ENCODE assay signal across 1 cellular context in the genomic region with DNA sequence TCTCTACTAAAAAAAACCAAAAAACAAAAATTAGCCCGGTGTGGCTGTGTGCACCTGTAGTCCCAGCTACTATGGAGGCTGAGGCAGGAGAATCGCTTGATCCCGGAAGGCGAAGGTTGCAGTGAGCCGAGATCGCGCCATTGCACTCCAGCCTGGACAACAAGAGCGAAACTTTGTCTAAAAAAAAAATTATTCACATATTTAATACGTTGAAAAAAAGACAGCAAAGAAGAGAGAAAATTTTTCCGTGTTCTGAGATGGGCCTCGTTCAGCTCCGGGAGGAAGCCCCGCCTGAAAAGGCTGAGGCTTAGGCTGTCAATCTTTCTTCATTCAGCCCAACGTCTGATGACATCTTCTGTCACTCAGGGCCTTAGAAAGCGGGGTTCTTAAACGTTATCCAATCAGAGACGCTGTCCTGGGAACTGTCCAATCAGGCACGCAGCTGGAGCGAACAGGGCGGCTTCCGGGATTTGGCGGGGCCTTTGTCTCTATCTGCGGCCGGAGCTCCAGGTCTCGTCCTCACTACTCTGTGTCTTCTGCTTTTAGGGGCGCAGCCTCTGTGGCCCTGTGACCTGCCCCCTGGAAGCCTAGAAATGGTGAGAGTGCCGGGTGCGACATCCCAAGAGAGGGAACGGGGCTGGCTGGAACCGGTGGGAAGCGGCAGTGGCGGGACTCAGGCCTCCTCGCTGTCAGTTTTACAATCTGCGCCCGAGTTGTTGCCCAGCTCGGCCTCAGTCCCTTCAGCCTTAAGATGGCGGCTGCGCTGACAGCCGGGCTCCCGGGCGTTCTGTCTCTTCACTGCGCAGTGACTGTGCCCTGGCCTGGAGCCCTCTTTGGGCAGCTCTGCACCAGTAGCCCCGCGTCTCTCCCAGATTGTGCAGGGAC.
TF ChIP-seq lines count a peak whose summit lies in the region.

A gene (plus strand): TSS at position 485 of the 885 bp plus-strand sequence. CDS start 109 bp downstream, at position 594.

TF ChIP-seq in H1, 55 proteins besides CTCF, POLR2A, EP300 and RAD21 (continued from another document):
- no peak for TF ChIP-seq GABPA (IDR thresholded peaks at IDR 0.05; ENCODE audit: borderline replicate concordance, insufficient read depth, low read length)
- TF ChIP-seq SP2 (IDR thresholded peaks at IDR 0.05; ENCODE audit: low read length): no peak
- no peak for TF ChIP-seq TCF12 (IDR thresholded peaks at IDR 0.05; ENCODE audit: low read depth, low read length)
- TF ChIP-seq EGR1 (IDR thresholded peaks at IDR 0.05; ENCODE audit: borderline replicate concordance, low read depth, low read length): no peak
TF ChIP-seq in H1: peak in this region for 0.
